1 cellular context compared by ENCODE assay signal in genomic region chr10:23110722-23111660, GRCh38.
TF ChIP-seq lines count a peak whose summit lies in the region.

No MANE protein-coding gene starts in this region.

TF ChIP-seq in WTC11, 78 proteins besides CTCF, POLR2A, EP300 and RAD21 (continued from another document):
- TF ChIP-seq IRF1 (CRISPR knock-in tag; IDR thresholded peaks at IDR 0.05), result no peak
- no peak for TF ChIP-seq ATF2 (CRISPR knock-in tag; IDR thresholded peaks at IDR 0.05; ENCODE audit: borderline replicate concordance, low read depth)
